ENCODE assay signal across 13 cellular contexts in genomic region chr5:66661149-66661548, GRCh38.
DNase-seq lines count a peak whose midpoint lies in the region; ATAC-seq, FAIRE-seq and TF ChIP-seq lines count a peak whose summit lies in the region.
"Had no signal": no experiment of that assay in that cellular context is flagged by ENCODE, and none has a peak within 500 bp of the region (broad histone marks: within the 10 kb centered on the region; RNA-seq: fewer than 3 reads in every experiment).

No MANE protein-coding gene starts in this region.

- H3K79me2 ChIP-seq in HepG2 (ENCODE audit: insufficient read depth, low read length) = no peaks in the 10 kb centered on the region

- intact Hi-C loops in right lobe of liver (cut with DNase I) = no loop called here
- intact Hi-C loops in HepG2 (cut with micrococcal nuclease; ENCODE audit: unreplicated experiment) = no loop called here
- intact Hi-C loops in lower lobe of right lung (cut with DNase I) = no loop called here

- 54% methylated on average over 3 of the region's 3 CpGs for WGBS in right lobe of liver (ENCODE audit: insufficient coverage, low coverage, low lambda C conversion rate, missing lambda C conversion rate)
- 28% methylated on average over 3 of the region's 3 CpGs for WGBS in HepG2 (ENCODE audit: low lambda C conversion rate)

- peaks cover 0 to 10% (median 0%) of the 10 kb centered on the region in 4 donors for H3K4me1 ChIP-seq in right lobe of liver
- no peaks in the 10 kb centered on the region for H3K4me1 ChIP-seq in HepG2 (ENCODE audit: insufficient read depth, low read length)
- H3K4me1 ChIP-seq in lower lobe of right lung = no peaks in the 10 kb centered on the region

- no peak for TF ChIP-seq RAD21 in HepG2 (CRISPR knock-in tag; IDR thresholded peaks at IDR 0.05)

- H3K4me3 ChIP-seq in right lobe of liver (no peak overlapping the region), HepG2 (replicated peaks in 1 of 3; ENCODE audit: insufficient read depth in 1 of 3, low read depth in 2 of 3, low read length in 3 of 3) (no peak overlapping the region), lower lobe of right lung (no peak overlapping the region)
- H3K4me3 ChIP-seq: cardiac muscle cell, esophagus muscularis mucosa had no signal

- H3K27me3 ChIP-seq in right lobe of liver (no peaks in the 10 kb centered on the region), HepG2 (ENCODE audit: control insufficient read depth in 1 of 2, insufficient read depth in 2 of 2, low read length in 2 of 2) (no peaks in the 10 kb centered on the region), lower lobe of right lung (ENCODE audit: low read depth) (no peaks in the 10 kb centered on the region)
- H3K27me3 ChIP-seq: cardiac muscle cell, esophagus muscularis mucosa had no signal

- no TSS peak for BruUV-seq in HepG2 (replicated peaks; lab: Mats Ljungman, UMichigan)

- ATAC-seq in right lobe of liver (peak; percentile 30 to 60 (median 44)), HepG2 (no peak), lower lobe of right lung (peak; percentile 37 to 47)

- DNase-seq in right lobe of liver (no peak), HepG2 (ENCODE audit: low spot score) (no peak), cerebellum (ENCODE audit: low spot score) (peak; percentile 1), lower lobe of right lung (no peak), NCI-H82 treated with DMSO at 0.1 percent for 48 hours (lab: John Stamatoyannopoulos, UW; ENCODE audit: unreplicated experiment) (no peak), GM19239 (ENCODE audit: insufficient read length, low spot score) (no peak), activated gamma-delta T cell treated with Interleukin-2 at 50 U/mL for 16 hours (no peak)
- DNase-seq in activated T-cell treated with anti-CD3 and anti-CD28 coated beads, Interleukin-2, amount 50 U/mL, for 1 hour = no peak
- DNase-seq: activated T-cell treated with anti-CD3 and anti-CD28 coated beads for 4 hours, posterior cingulate gyrus had no signal

- in situ Hi-C loops in HepG2 (cut with HindIII; ENCODE audit: extremely low pct_ligation_motif_present, low pct_unique_long_range_greater_than_20kb) = no loop called here

- CTCF ChIA-PET in HepG2 (lab: Yijun Ruan, JAX; ENCODE audit: low intra/inter-chr PET ratio, low total read pairs) = no interaction called here

- TF ChIP-seq EP300 in HepG2 (IDR thresholded peaks at IDR 0.05; ENCODE audit: low read depth in 2 of 2, low read length in 2 of 2) (no peak), HepG2 (CRISPR knock-in tag; IDR thresholded peaks at IDR 0.05; ENCODE audit: borderline replicate concordance) (no peak)

- POLR2A ChIA-PET in HepG2 (lab: Yijun Ruan, JAX) = no interaction called here

- H3K27ac ChIP-seq in right lobe of liver (no peak overlapping the region), HepG2 (ENCODE audit: extremely low read length, insufficient read depth, low read length) (no peak overlapping the region), lower lobe of right lung (no peak overlapping the region)
- H3K27ac ChIP-seq: cardiac muscle cell, esophagus muscularis mucosa, VCaP had no signal

- no peak overlapping the region for H2AFZ ChIP-seq in HepG2 (ENCODE audit: low read length)

- no peaks in the 10 kb centered on the region for H4K20me1 ChIP-seq in HepG2 (ENCODE audit: insufficient read depth, low read length)

- no peak overlapping the region for H3K4me2 ChIP-seq in HepG2 (ENCODE audit: low read depth, low read length)

- TF ChIP-seq POLR2A in right lobe of liver (IDR thresholded peaks at IDR 0.05) (no peak), HepG2 (IDR thresholded peaks at IDR 0.05; ENCODE audit: insufficient read depth in 1 of 2, low read depth in 2 of 2, low read length in 2 of 2) (no peak)

- no peak overlapping the region for H3K9ac ChIP-seq in HepG2 (ENCODE audit: insufficient read depth, low read depth, low read length)

- no peak for TF ChIP-seq CTCF in right lobe of liver (IDR thresholded peaks at IDR 0.05)
- TF ChIP-seq CTCF in HepG2 (CRISPR knock-in tag; IDR thresholded peaks at IDR 0.05) = no peak
- no peak for TF ChIP-seq CTCF in lower lobe of right lung (IDR thresholded peaks at IDR 0.05)

- H3K36me3 ChIP-seq in right lobe of liver (no peaks in the 10 kb centered on the region), HepG2 (replicated peaks in 1 of 2; ENCODE audit: control insufficient read depth in 1 of 2, insufficient read depth in 2 of 2, low read length in 2 of 2) (no peaks in the 10 kb centered on the region), lower lobe of right lung (no peaks in the 10 kb centered on the region)
- H3K36me3 ChIP-seq: cardiac muscle cell, esophagus muscularis mucosa had no signal

- H3K9me3 ChIP-seq in right lobe of liver (no peaks in the 10 kb centered on the region), HepG2 (ENCODE audit: low read length) (no peaks in the 10 kb centered on the region), lower lobe of right lung (no peaks in the 10 kb centered on the region)
- H3K9me3 ChIP-seq: esophagus muscularis mucosa had no signal

- no peak for FAIRE-seq in HepG2 (lab: Jason Lieb, UNC)
- FAIRE-seq in GM19239 (lab: Jason Lieb, UNC) = no peak

TF ChIP-seq in HepG2, 621 proteins besides CTCF, POLR2A, EP300 and RAD21:
- no peak for TF ChIP-seq ERF (CRISPR knock-in tag; IDR thresholded peaks at IDR 0.05)
TF ChIP-seq in HepG2: peak in this region for 0.
